8 cellular contexts compared by ENCODE assay signal in the genomic region with DNA sequence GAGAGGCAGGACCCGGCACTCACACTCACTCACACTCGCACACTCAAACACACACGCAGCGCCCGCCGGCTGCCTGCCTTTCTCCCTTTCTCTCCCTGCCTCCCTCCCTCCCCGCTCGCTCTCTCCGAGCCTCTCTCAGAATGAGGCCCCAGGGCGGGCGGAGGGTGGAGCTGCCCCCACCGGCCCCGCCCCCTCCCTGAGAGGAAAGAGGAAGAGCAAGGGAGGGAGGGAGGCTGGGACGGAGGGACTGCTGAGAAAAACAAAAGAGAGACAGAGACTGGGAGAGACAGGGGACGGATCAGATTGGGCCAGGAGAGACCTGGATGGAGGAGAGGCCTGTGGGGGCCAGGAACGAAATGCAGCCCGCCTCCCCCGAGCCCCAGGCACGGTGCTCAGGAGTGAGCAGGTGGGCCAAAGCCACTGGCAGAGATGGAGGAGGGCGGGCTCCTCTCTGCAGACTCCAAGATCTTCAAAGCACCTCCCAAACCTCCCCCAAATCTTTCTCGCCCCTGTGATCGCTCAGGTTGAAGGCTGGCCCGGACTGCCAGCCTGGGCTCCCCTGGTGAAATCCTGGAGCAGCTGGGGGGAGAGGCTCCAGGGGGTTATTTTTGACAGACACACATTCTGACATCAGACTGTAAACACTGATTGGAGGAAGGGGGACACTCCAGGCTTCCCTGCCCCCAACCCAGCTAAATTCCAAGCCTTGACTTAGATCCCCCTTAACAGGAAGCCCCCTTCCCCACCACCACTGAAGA. TPM values are rescaled to one million over a fixed set of nuclear protein-coding genes. Genes with fewer than 3 reads are reported as not detected.
DNase-seq lines count a peak whose midpoint lies in the region; ATAC-seq and TF ChIP-seq lines count a peak whose summit lies in the region.

No MANE protein-coding gene starts in this region.

- no peaks in the 10 kb centered on the region for H3K9me3 Mint-ChIP-seq in activated CD4-positive, alpha-beta memory T cell treated with anti-CD3 and anti-CD28 coated beads for 36 hours

- peak overlapping the region; percentile 82 for H3K27ac ChIP-seq in lower lobe of right lung

- H3K4me3 ChIP-seq in lower lobe of right lung: peak overlapping the region; percentile 74

- H3K4me3 Mint-ChIP-seq in activated CD4-positive, alpha-beta memory T cell treated with anti-CD3 and anti-CD28 coated beads for 36 hours: peak overlapping the region; percentile 88

- no peaks in the 10 kb centered on the region for H3K9me3 ChIP-seq in lower lobe of right lung

- H3K36me3 Mint-ChIP-seq in activated CD4-positive, alpha-beta memory T cell treated with anti-CD3 and anti-CD28 coated beads for 36 hours: peaks cover 16% of the 10 kb centered on the region

- ATAC-seq in GM18909 (IDR thresholded peaks at IDR 0.05; ENCODE audit: poor library complexity, unreplicated experiment) (peak; percentile 66), HG03196 (IDR thresholded peaks at IDR 0.05; ENCODE audit: unreplicated experiment) (peak; percentile 38), lower lobe of right lung (peak; percentile 89 to 91)

- intact Hi-C loops in activated CD4-positive, alpha-beta memory T cell treated with anti-CD3 and anti-CD28 coated beads for 36 hours (cut with micrococcal nuclease): no loop called here
- intact Hi-C loops in lower lobe of right lung (cut with DNase I): no loop called here

- CTCF ChIA-PET in activated CD4-positive, alpha-beta memory T cell treated with anti-CD3 and anti-CD28 coated beads for 36 hours (lab: Charles Lee): interaction anchor here (1.2 to 2.8 kb wide), 4 partner anchors 17 to 279 kb away, joined by 3 to 13 read pairs (median 6); a partner anchor contains a TSS

- H3K27ac Mint-ChIP-seq in activated CD4-positive, alpha-beta memory T cell treated with anti-CD3 and anti-CD28 coated beads for 36 hours: peak overlapping the region; percentile 96

- DNase-seq in AML-193 (lab: John Stamatoyannopoulos, UW) (peak; percentile 64 to 75), NCI-H526 treated with DMSO at 0.1 percent for 48 hours (lab: John Stamatoyannopoulos, UW) (peak; percentile 41), ecto neural progenitor cell (ENCODE audit: low spot score) (peak; percentile 93), lower lobe of right lung (peak; percentile 93)
- DNase-seq in activated CD4-positive, alpha-beta memory T cell treated with anti-CD3 and anti-CD28 coated beads for 36 hours: peak; percentile 93
- peak; percentile 75 to 88 (median 85) for DNase-seq in stimulated activated CD4-positive, alpha-beta T cell treated with anti-CD3 and anti-CD28 coated beads, TNF-alpha, amount 100 ng/mL, for 24 hours (ENCODE audit: low read depth in 3 of 3)

- H3K36me3 ChIP-seq in lower lobe of right lung: peaks cover 16% of the 10 kb centered on the region

- H3K4me1 Mint-ChIP-seq in activated CD4-positive, alpha-beta memory T cell treated with anti-CD3 and anti-CD28 coated beads for 36 hours (ENCODE audit: low read depth): peaks cover 58% of the 10 kb centered on the region

- TF ChIP-seq CTCF in lower lobe of right lung (IDR thresholded peaks at IDR 0.05): no peak

- H3K4me1 ChIP-seq in lower lobe of right lung: peaks cover 74% of the 10 kb centered on the region

- POLR2A ChIA-PET in activated CD4-positive, alpha-beta memory T cell treated with anti-CD3 and anti-CD28 coated beads for 36 hours (lab: Charles Lee): interaction anchor here (0.7 to 2.2 kb wide), 6 partner anchors 8 to 297 kb away, joined by 4 to 9 read pairs (median 4); a partner anchor contains a TSS

- no peaks in the 10 kb centered on the region for H3K27me3 ChIP-seq in lower lobe of right lung (ENCODE audit: low read depth)

- H3K27me3 Mint-ChIP-seq in activated CD4-positive, alpha-beta memory T cell treated with anti-CD3 and anti-CD28 coated beads for 36 hours: no peaks in the 10 kb centered on the region

RNA-seq across cellular contexts. Expression of a gene that starts 5.1 kb away (rescaled TPM):
- 10 to 100 TPM; 48.1 to 48.8 TPM for total RNA-seq in activated CD4-positive, alpha-beta memory T cell treated with anti-CD3 and anti-CD28 coated beads for 36 hours
- total RNA-seq in lower lobe of right lung: 58.0 TPM

RNA-seq across cellular contexts. Expression of a gene that starts 17.8 kb away (rescaled TPM):
- 10 to 100 TPM; 59.1 to 65.9 TPM for total RNA-seq in activated CD4-positive, alpha-beta memory T cell treated with anti-CD3 and anti-CD28 coated beads for 36 hours
- 32.7 TPM for total RNA-seq in lower lobe of right lung

RNA-seq across cellular contexts. Expression of a gene that starts 37.1 kb away (rescaled TPM):
- 100 to 1,000 TPM; 165 to 168 TPM for total RNA-seq in activated CD4-positive, alpha-beta memory T cell treated with anti-CD3 and anti-CD28 coated beads for 36 hours
- 31.0 TPM for total RNA-seq in lower lobe of right lung

RNA-seq across cellular contexts. Expression of a gene that starts 49.9 kb away (rescaled TPM):
- total RNA-seq in activated CD4-positive, alpha-beta memory T cell treated with anti-CD3 and anti-CD28 coated beads for 36 hours: 10 to 100 TPM; 22.3 TPM
- total RNA-seq in lower lobe of right lung: 21.8 TPM

RNA-seq across cellular contexts. Expression of a gene that starts 59.1 kb away (rescaled TPM):
- 10 to 100 TPM; 16.1 to 18.8 TPM for total RNA-seq in activated CD4-positive, alpha-beta memory T cell treated with anti-CD3 and anti-CD28 coated beads for 36 hours
- 38.6 TPM for total RNA-seq in lower lobe of right lung

Comparison
In these comparisons a context has a peak if more than half of its experiments do, and no peak if none do; other contexts are left out.
1. Peak in every context shown above with its lines: DNase-seq, ATAC-seq, H3K4me3 ChIP-seq and H3K27ac ChIP-seq.
2. DNase-seq: peak in every context shown above with its lines; median percentile 93 in activated CD4-positive, alpha-beta memory T cell treated with anti-CD3 and anti-CD28 coated beads for 36 hours; 93 in ecto neural progenitor cell; 93 in lower lobe of right lung; 85 in stimulated activated CD4-positive, alpha-beta T cell treated with anti-CD3 and anti-CD28 coated beads, TNF-alpha, amount 100 ng/mL, for 24 hours; 70 in AML-193; 41 in NCI-H526 treated with DMSO at 0.1 percent for 48 hours.
3. ATAC-seq: peak in every context shown above with its lines; median percentile 90 in lower lobe of right lung; 66 in GM18909; 38 in HG03196.